ENCODE assay signal across 9 cellular contexts in genomic region chr10:43781480-43782361, GRCh38.
DNase-seq lines count a peak whose midpoint lies in the region; ATAC-seq and TF ChIP-seq lines count a peak whose summit lies in the region.
"Had no signal": no experiment of that assay in that cellular context is flagged by ENCODE, and none has a peak within 500 bp of the region (broad histone marks: within the 10 kb centered on the region; RNA-seq: fewer than 3 reads in every experiment).

No MANE protein-coding gene starts in this region.

- H3K27me3 ChIP-seq in endodermal cell (ENCODE audit: control insufficient read depth, insufficient read depth, low read length, poor library complexity, severe bottlenecking) = no peaks in the 10 kb centered on the region

- no peaks in the 10 kb centered on the region for H3K9me3 Mint-ChIP-seq in T-helper 2 cell treated with Interferon-gamma antibody and Interleukin-4, amounts not matched to agents 5 μg/mL and 100 μg/mL, for 36 hours
- H3K9me3 Mint-ChIP-seq in type B pancreatic cell (no peaks in the 10 kb centered on the region), endodermal cell (no peaks in the 10 kb centered on the region)
- H3K9me3 Mint-ChIP-seq: activated B cell treated with CpG ODN at 0.5 μM for 24 hours had no signal

- no peaks in the 10 kb centered on the region for H3K9me3 ChIP-seq in endodermal cell (ENCODE audit: control insufficient read depth, low read length)

- WGBS in endodermal cell (ENCODE audit: insufficient coverage in 1 of 2, insufficient read length in 1 of 2), 2 experiments = 77 to 93% methylated on average over 3 to 6 of the region's 6 CpGs

- peak overlapping the region; percentile 65 for H3K4me3 Mint-ChIP-seq in T-helper 2 cell treated with Interferon-gamma antibody and Interleukin-4, amounts not matched to agents 5 μg/mL and 100 μg/mL, for 36 hours
- H3K4me3 Mint-ChIP-seq in type B pancreatic cell (no peak overlapping the region), endodermal cell (no peak overlapping the region)
- H3K4me3 Mint-ChIP-seq: activated B cell treated with CpG ODN at 0.5 μM for 24 hours had no signal

- peaks cover 4% of the 10 kb centered on the region for H3K36me3 Mint-ChIP-seq in T-helper 2 cell treated with Interferon-gamma antibody and Interleukin-4, amounts not matched to agents 5 μg/mL and 100 μg/mL, for 36 hours (ENCODE audit: low read depth)
- H3K36me3 Mint-ChIP-seq in type B pancreatic cell (no peaks in the 10 kb centered on the region), endodermal cell (ENCODE audit: low read depth) (no peaks in the 10 kb centered on the region)

- no peak for TF ChIP-seq CTCF in type B pancreatic cell (conservative IDR thresholded peaks at IDR 0.05)
- no peak for TF ChIP-seq CTCF in endodermal cell (conservative IDR thresholded peaks at IDR 0.05)

- no peaks in the 10 kb centered on the region for H3K27me3 Mint-ChIP-seq in T-helper 2 cell treated with Interferon-gamma antibody and Interleukin-4, amounts not matched to agents 5 μg/mL and 100 μg/mL, for 36 hours (ENCODE audit: low read depth)
- H3K27me3 Mint-ChIP-seq in type B pancreatic cell (no peaks in the 10 kb centered on the region), endodermal cell (ENCODE audit: insufficient read depth) (no peaks in the 10 kb centered on the region)

- H3K4me1 Mint-ChIP-seq in T-helper 2 cell treated with Interferon-gamma antibody and Interleukin-4, amounts not matched to agents 5 μg/mL and 100 μg/mL, for 36 hours (ENCODE audit: low read depth) = peaks cover 30% of the 10 kb centered on the region
- peaks cover 15% of the 10 kb centered on the region for H3K4me1 Mint-ChIP-seq in type B pancreatic cell (ENCODE audit: unreplicated experiment)
- H3K4me1 Mint-ChIP-seq in endodermal cell = peaks cover 18% of the 10 kb centered on the region
- H3K4me1 Mint-ChIP-seq: activated B cell treated with CpG ODN at 0.5 μM for 24 hours had no signal

- no peak overlapping the region for H3K9ac ChIP-seq in endodermal cell (ENCODE audit: extremely low read depth, low read length, poor library complexity, severe bottlenecking)

- peak overlapping the region; percentile 83 for H3K27ac Mint-ChIP-seq in T-helper 2 cell treated with Interferon-gamma antibody and Interleukin-4, amounts not matched to agents 5 μg/mL and 100 μg/mL, for 36 hours
- H3K27ac Mint-ChIP-seq in type B pancreatic cell (peak overlapping the region; percentile 59), endodermal cell (no peak overlapping the region)
- H3K27ac Mint-ChIP-seq: activated B cell treated with CpG ODN at 0.5 μM for 24 hours had no signal

- no peaks in the 10 kb centered on the region for H3K36me3 ChIP-seq in endodermal cell (ENCODE audit: control insufficient read depth, insufficient read depth, low read length)

- no peak overlapping the region for H3K27ac ChIP-seq in endodermal cell (ENCODE audit: low read depth, low read length)

- no peak overlapping the region for H3K4me3 ChIP-seq in endodermal cell (ENCODE audit: low read length)

- peak; percentile 40 for DNase-seq in activated naive CD4-positive, alpha-beta T cell treated with Interleukin-2 at 50 U/mL for 16 hours
- no peak for DNase-seq in activated naive CD4-positive, alpha-beta T cell treated with anti-CD3 and anti-CD28 coated beads, Interleukin-2, amount 50 U/mL, for 16 hours
- DNase-seq in T-helper 2 cell treated with Interferon-gamma antibody and Interleukin-4, amounts not matched to agents 5 μg/mL and 100 μg/mL, for 36 hours (ENCODE audit: low spot score) = peak; percentile 71
- peak; percentile 27 for DNase-seq in left kidney (ENCODE audit: low read depth, low spot score)
- DNase-seq in type B pancreatic cell (ENCODE audit: extremely low spot score, unreplicated experiment) = no peak
- DNase-seq in DMS53 treated with DMSO at 0.1 percent for 48 hours (lab: John Stamatoyannopoulos, UW; ENCODE audit: unreplicated experiment) = no peak
- DNase-seq in endodermal cell = no peak
- DNase-seq: activated B cell treated with CpG ODN at 0.5 μM for 24 hours had no signal

- no peak for ATAC-seq in GM19467 (IDR thresholded peaks at IDR 0.05; ENCODE audit: unreplicated experiment)

- H3K4me1 ChIP-seq in endodermal cell (ENCODE audit: control insufficient read depth, insufficient read depth, low read length) = peaks cover 5% of the 10 kb centered on the region

Comparison
In these comparisons a context has a peak if more than half of its experiments do, and no peak if none do; other contexts are left out.
1. DNase-seq: peak in activated naive CD4-positive, alpha-beta T cell treated with Interleukin-2 at 50 U/mL for 16 hours (single experiment), T-helper 2 cell treated with Interferon-gamma antibody and Interleukin-4, amounts not matched to agents 5 μg/mL and 100 μg/mL, for 36 hours (single experiment) and left kidney (single experiment); none in activated naive CD4-positive, alpha-beta T cell treated with anti-CD3 and anti-CD28 coated beads, Interleukin-2, amount 50 U/mL, for 16 hours (single experiment), type B pancreatic cell (single experiment), DMS53 treated with DMSO at 0.1 percent for 48 hours (single experiment) and endodermal cell (single experiment).